In the genomic region with DNA sequence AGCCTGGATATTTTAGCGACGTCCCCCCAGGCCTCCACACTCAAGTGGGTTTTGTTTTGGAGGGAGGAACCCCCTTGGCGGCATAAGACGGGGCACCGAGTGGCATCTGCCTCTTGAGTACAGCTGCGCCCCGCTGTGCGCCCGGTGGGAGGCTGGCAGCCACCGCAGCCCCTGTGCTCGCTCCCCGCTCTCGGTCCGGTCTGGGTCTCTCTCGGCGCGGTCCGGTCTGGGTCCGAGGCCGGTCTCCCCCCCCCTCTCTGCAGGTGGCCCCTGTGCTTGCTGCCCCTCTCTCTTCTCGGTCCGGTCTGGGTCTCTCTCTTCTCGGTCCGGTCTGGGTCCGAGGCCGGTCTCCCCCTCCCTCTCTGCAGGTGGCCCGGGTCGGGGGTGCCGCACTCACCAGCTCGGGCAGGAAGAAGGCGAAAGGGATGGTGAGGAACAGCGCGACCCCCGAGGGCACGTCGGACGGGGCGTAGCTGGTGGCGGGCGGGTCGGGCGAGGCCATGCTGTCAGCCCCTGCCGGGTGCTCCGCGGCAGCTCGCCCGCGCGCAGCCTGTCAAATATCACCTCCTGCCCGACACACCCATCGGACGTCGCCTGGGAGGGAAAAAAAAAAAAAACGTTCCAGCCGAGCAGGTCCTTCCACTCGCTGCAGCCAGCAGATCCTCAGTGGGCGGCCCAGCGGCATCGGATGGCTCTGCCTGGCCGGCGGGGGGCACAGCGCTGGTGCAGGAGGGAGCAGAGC, we compare ENCODE assay signal across 1 cellular context.
TF ChIP-seq lines count a peak whose summit lies in the region.

MALL (minus strand) TSS at position 532 of the 742 bp plus-strand sequence; CDS start at position 502, 30 bp downstream.

TF ChIP-seq in H1, 55 proteins besides CTCF, POLR2A, EP300 and RAD21:
- TF ChIP-seq E2F6 (IDR thresholded peaks at IDR 0.05) (peak; percentile 53), RFX5 (IDR thresholded peaks at IDR 0.05; ENCODE audit: borderline replicate concordance, low read depth, low read length) (no peak), ASH2L (IDR thresholded peaks at IDR 0.05; ENCODE audit: low read length) (peak; percentile 19), SIN3A (conservative IDR thresholded peaks at IDR 0.05 in 1 of 2, IDR thresholded peaks at IDR 0.05 in 1 of 2; ENCODE audit: low read depth in 1 of 2, low read length in 2 of 2) (peak in 1 of 2 experiments; percentile 25; a peak in 1 of 4 replicates), KDM4A (IDR thresholded peaks at IDR 0.05; ENCODE audit: low read depth, low read length, severe bottlenecking) (peak; percentile 49), EZH2 (IDR thresholded peaks at IDR 0.05; ENCODE audit: low read depth, low read length, severe bottlenecking) (peak; percentile 26)
